Comparison of ENCODE assay signal across 31 cellular contexts in the genomic region with DNA sequence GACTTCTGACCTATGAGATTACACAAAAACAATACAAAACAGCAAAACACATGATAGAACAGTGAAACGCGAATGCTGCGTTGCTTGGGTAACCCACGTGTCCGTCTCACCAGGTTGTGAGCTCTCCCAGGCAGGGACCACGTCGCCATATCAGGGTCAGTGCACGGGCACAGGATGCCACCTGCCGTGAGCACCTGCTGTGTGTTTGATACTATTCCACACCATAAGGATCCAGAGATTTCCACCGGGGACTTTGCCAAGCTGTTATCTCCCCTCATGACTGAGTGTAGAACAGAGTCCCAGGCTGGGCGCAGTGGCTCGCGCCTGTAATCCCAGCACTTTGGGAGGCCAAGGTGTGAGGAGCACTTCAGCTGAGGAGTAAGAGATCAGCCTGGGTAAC.
"Had no signal": no experiment of that assay in that cellular context is flagged by ENCODE, and none has a peak within 500 bp of the region (broad histone marks: within the 10 kb centered on the region; RNA-seq: fewer than 3 reads in every experiment).

No MANE protein-coding gene starts in this region.

- H3K27me3 ChIP-seq: right atrium auricular region, uterus had no signal

- H3K9me3 ChIP-seq: colonic mucosa, mucosa of descending colon, prostate gland, thoracic aorta, upper lobe of left lung, uterus had no signal

- H3K4me3 Mint-ChIP-seq: dendritic cell treated with granulocyte-macrophage colony-stimulating factor and Interleukin-4, amounts not matched to agents 40 ng/mL and 50 ng/mL, for 4 days; mesothelial cell of epicardium; naive B cell; natural killer cell treated with Interleukin-12 subunit alpha and Interleukin-12 subunit beta and Interleukin-15 and Interleukin-18, amount 100 ng/mL, for 72 hours; stimulated activated memory B cell treated with anti-CD40 and anti-IgM and Interleukin-4, amounts not matched to agents 10 μg/mL and 1 μg/mL and 100 μg/mL, for 72 hours had no signal

- H3K27ac ChIP-seq: colonic mucosa, esophagus muscularis mucosa, foreskin keratinocyte, gastroesophageal sphincter, heart left ventricle, hepatocyte, prostate gland, right atrium auricular region, thoracic aorta, tibial nerve, upper lobe of left lung, uterus had no signal

- H3K4me1 ChIP-seq: colonic mucosa, foreskin keratinocyte, gastroesophageal sphincter, heart left ventricle, prostate gland, right atrium auricular region, upper lobe of left lung had no signal

- H3K4me3 ChIP-seq: colonic mucosa, esophagus muscularis mucosa, gastroesophageal sphincter, heart left ventricle, hepatocyte, mucosa of descending colon, prostate gland, right atrium auricular region, smooth muscle cell, thoracic aorta, tibial nerve, upper lobe of left lung, uterus had no signal

- H3K4me1 Mint-ChIP-seq: stimulated activated memory B cell treated with anti-CD40 and anti-IgM and Interleukin-4, amounts not matched to agents 10 μg/mL and 1 μg/mL and 100 μg/mL, for 72 hours had no signal

- H3K36me3 Mint-ChIP-seq: mesothelial cell of epicardium; natural killer cell treated with Interleukin-12 subunit alpha and Interleukin-12 subunit beta and Interleukin-15 and Interleukin-18, amount 100 ng/mL, for 72 hours; stimulated activated memory B cell treated with anti-CD40 and anti-IgM and Interleukin-4, amounts not matched to agents 10 μg/mL and 1 μg/mL and 100 μg/mL, for 72 hours had no signal

- H3K9me3 Mint-ChIP-seq: dendritic cell treated with granulocyte-macrophage colony-stimulating factor and Interleukin-4, amounts not matched to agents 40 ng/mL and 50 ng/mL, for 4 days; mesothelial cell of epicardium; natural killer cell treated with Interleukin-12 subunit alpha and Interleukin-12 subunit beta and Interleukin-15 and Interleukin-18, amount 100 ng/mL, for 72 hours had no signal

- DNase-seq: colonic mucosa; effector CD8-positive, alpha-beta T cell; foreskin keratinocyte; heart left ventricle; kidney; mesenchymal stem cell; mucosa of descending colon; naive B cell; nucleus accumbens; stimulated activated CD4-positive, alpha-beta T cell treated with anti-CD3 and anti-CD28 coated beads, Interleukin-12 subunit alpha, Interleukin-12 subunit beta, amount 100 ng/mL, for 4 hours; stimulated activated CD4-positive, alpha-beta T cell treated with anti-CD3 and anti-CD28 coated beads, Interleukin-2, amount 100 ng/mL, for 24 hours; stimulated activated CD4-positive, alpha-beta T cell treated with anti-CD3 and anti-CD28 coated beads, Interleukin-4, amount 100 ng/mL, for 24 hours; stimulated activated naive CD8-positive, alpha-beta T cell treated with anti-CD3 and anti-CD28 coated beads, Interleukin-15, Interleukin-2, amounts not matched to agents 100 U/mL and 50 U/mL, for 24 hours; substantia nigra; upper lobe of left lung; uterus had no signal

- H3K36me3 ChIP-seq: colonic mucosa, esophagus muscularis mucosa, gastroesophageal sphincter, heart left ventricle, prostate gland, right atrium auricular region, thoracic aorta, tibial nerve, upper lobe of left lung, uterus had no signal

- ATAC-seq: foreskin keratinocyte; gastroesophageal sphincter; heart left ventricle; left lobe of liver; mucosa of descending colon; sciatic nerve; stimulated activated memory B cell treated with anti-CD40 and anti-IgM and Interleukin-4, amounts not matched to agents 10 μg/mL and 1 μg/mL and 100 μg/mL, for 72 hours; stimulated activated naive CD8-positive, alpha-beta T cell treated with anti-CD3 and anti-CD28 coated beads, Interleukin-15, Interleukin-2, amounts not matched to agents 100 U/mL and 50 U/mL, for 24 hours had no signal

- H3K27ac Mint-ChIP-seq: dendritic cell treated with granulocyte-macrophage colony-stimulating factor and Interleukin-4, amounts not matched to agents 40 ng/mL and 50 ng/mL, for 4 days; mesothelial cell of epicardium; natural killer cell treated with Interleukin-12 subunit alpha and Interleukin-12 subunit beta and Interleukin-15 and Interleukin-18, amount 100 ng/mL, for 72 hours; stimulated activated memory B cell treated with anti-CD40 and anti-IgM and Interleukin-4, amounts not matched to agents 10 μg/mL and 1 μg/mL and 100 μg/mL, for 72 hours had no signal

- FAIRE-seq: endothelial cell of umbilical vein, kidney had no signal
